ENCODE assay signal across 13 cellular contexts in the genomic region with DNA sequence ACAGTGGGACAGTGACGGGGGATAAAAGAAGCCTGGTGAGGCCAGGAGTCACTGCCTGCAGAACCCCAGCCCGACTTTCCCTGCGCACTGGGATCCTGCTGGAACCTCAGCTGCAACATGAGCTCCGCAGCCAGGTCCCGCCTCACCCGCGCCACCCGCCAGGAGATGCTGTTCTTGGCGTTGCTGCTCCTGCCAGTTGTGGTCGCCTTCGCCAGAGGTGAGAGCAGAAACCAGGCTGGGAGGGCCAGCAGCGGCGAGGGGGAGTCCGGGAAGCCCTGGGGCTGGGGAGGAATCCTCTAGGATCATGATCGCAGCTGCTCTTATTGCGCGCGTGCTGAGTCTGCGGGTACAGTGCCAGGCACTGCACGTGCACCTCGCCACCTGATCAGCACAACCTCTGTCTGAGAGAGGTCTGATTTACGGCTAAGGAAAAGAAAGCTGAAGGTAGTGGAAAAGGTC. TPM values are rescaled to one million over a fixed set of nuclear protein-coding genes. Genes with fewer than 3 reads are reported as not detected.
DNase-seq lines count a peak whose midpoint lies in the region; ATAC-seq and TF ChIP-seq lines count a peak whose summit lies in the region.
"Had no signal": no experiment of that assay in that cellular context is flagged by ENCODE, and none has a peak within 500 bp of the region (broad histone marks: within the 10 kb centered on the region; RNA-seq: fewer than 3 reads in every experiment).

A gene with protein sequence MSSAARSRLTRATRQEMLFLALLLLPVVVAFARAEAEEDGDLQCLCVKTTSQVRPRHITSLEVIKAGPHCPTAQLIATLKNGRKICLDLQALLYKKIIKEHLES (plus strand): TSS at position 51 of the 459 bp plus-strand sequence. CDS start 67 bp downstream, at position 118.

- H3K4me1 Mint-ChIP-seq in stimulated activated naive B cell treated with anti-CD40 and anti-IgM and Interleukin-4, amounts not matched to agents 10 μg/mL and 1 μg/mL and 100 μg/mL, for 72 hours, result no peaks in the 10 kb centered on the region
- H3K4me1 Mint-ChIP-seq in activated naive CD8-positive, alpha-beta T cell treated with anti-CD3 and anti-CD28 coated beads for 36 hours, result no peaks in the 10 kb centered on the region
- H3K4me1 Mint-ChIP-seq in osteocyte (ENCODE audit: unreplicated experiment), result peaks cover 43% of the 10 kb centered on the region

- CTCF ChIA-PET in IMR-90 (lab: Yijun Ruan, JAX), result no interaction called here

- intact Hi-C loops in IMR-90 (cut with micrococcal nuclease), result no loop called here

- POLR2A ChIA-PET in IMR-90 (lab: Charles Lee; ENCODE audit: unreplicated experiment), result no interaction called here

- H3K36me3 Mint-ChIP-seq in stimulated activated naive B cell treated with anti-CD40 and anti-IgM and Interleukin-4, amounts not matched to agents 10 μg/mL and 1 μg/mL and 100 μg/mL, for 72 hours, result no peaks in the 10 kb centered on the region
- no peaks in the 10 kb centered on the region for H3K36me3 Mint-ChIP-seq in activated naive CD8-positive, alpha-beta T cell treated with anti-CD3 and anti-CD28 coated beads for 36 hours
- H3K36me3 Mint-ChIP-seq in osteocyte (ENCODE audit: unreplicated experiment), result no peaks in the 10 kb centered on the region
- H3K36me3 Mint-ChIP-seq: natural killer cell treated with Interleukin-12 subunit alpha and Interleukin-12 subunit beta and Interleukin-15 and Interleukin-18, amount 100 ng/mL, for 72 hours had no signal

- no peak within 1 kb of the TSS for H3K9ac ChIP-seq in IMR-90 (ENCODE audit: low read depth, low read length)

- no peak within 1 kb of the TSS for H2BK5ac ChIP-seq in IMR-90 (ENCODE audit: low read depth, low read length, poor library complexity, severe bottlenecking)

- no peaks in the 10 kb centered on the region for H3K9me1 ChIP-seq in IMR-90 (ENCODE audit: insufficient read depth, low read length)

- no peak within 1 kb of the TSS for H3K4me3 ChIP-seq in IMR-90 (ENCODE audit: insufficient read depth, low read depth, low read length)
- peak within 1 kb of the TSS; percentile 61 for H3K4me3 ChIP-seq in coronary artery

- H3K27ac Mint-ChIP-seq in stimulated activated naive B cell treated with anti-CD40 and anti-IgM and Interleukin-4, amounts not matched to agents 10 μg/mL and 1 μg/mL and 100 μg/mL, for 72 hours, result peak within 1 kb of the TSS; percentile 9
- no peak within 1 kb of the TSS for H3K27ac Mint-ChIP-seq in activated naive CD8-positive, alpha-beta T cell treated with anti-CD3 and anti-CD28 coated beads for 36 hours
- no peak within 1 kb of the TSS for H3K27ac Mint-ChIP-seq in osteocyte (ENCODE audit: unreplicated experiment)
- H3K27ac Mint-ChIP-seq: activated CD8-positive, alpha-beta T cell treated with anti-CD3 and anti-CD28 coated beads for 36 hours; natural killer cell treated with Interleukin-12 subunit alpha and Interleukin-12 subunit beta and Interleukin-15 and Interleukin-18, amount 100 ng/mL, for 72 hours had no signal

- ATAC-seq in IMR-90 (ENCODE audit: low read depth), result peak; percentile 50
- peak in 1 of 2 donors; percentile 21 for ATAC-seq in stimulated activated naive B cell treated with anti-CD40 and anti-IgM and Interleukin-4, amounts not matched to agents 10 μg/mL and 1 μg/mL and 100 μg/mL, for 72 hours (replicated peaks)
- ATAC-seq: activated CD8-positive, alpha-beta T cell treated with anti-CD3 and anti-CD28 coated beads for 36 hours had no signal

- H3K36me3 ChIP-seq in IMR-90 (ENCODE audit: control insufficient read depth, insufficient read depth, low read length), result no peaks in the 10 kb centered on the region
- H3K36me3 ChIP-seq: heart right ventricle had no signal

- H3K56ac ChIP-seq in IMR-90 (ENCODE audit: extremely low read depth, insufficient read depth, low read length), result no peak within 1 kb of the TSS

- H2BK120ac ChIP-seq in IMR-90 (ENCODE audit: low read depth, low read length), result no peak within 1 kb of the TSS

- no peak within 1 kb of the TSS for H2BK20ac ChIP-seq in IMR-90 (ENCODE audit: low read depth, low read length)

- in situ Hi-C loops in IMR-90 (cut with MboI; ENCODE audit: low sequenced_read_pairs), result no loop called here

- no peak for TF ChIP-seq POLR2A in IMR-90 (IDR thresholded peaks at IDR 0.05; ENCODE audit: low read depth, low read length)

- H2AK9ac ChIP-seq in IMR-90 (replicated peaks; ENCODE audit: low read depth, low read length, poor library complexity), result no peak within 1 kb of the TSS

- no peak within 1 kb of the TSS for H4K8ac ChIP-seq in IMR-90 (ENCODE audit: low read depth in 2 of 2, low read length in 2 of 2)

- H3K4ac ChIP-seq in IMR-90 (ENCODE audit: low read depth, low read length), result no peak within 1 kb of the TSS

- no TSS peak for BruUV-seq in IMR-90 (replicated peaks; lab: Mats Ljungman, UMichigan)

- no peak within 1 kb of the TSS for H3K4me3 Mint-ChIP-seq in stimulated activated naive B cell treated with anti-CD40 and anti-IgM and Interleukin-4, amounts not matched to agents 10 μg/mL and 1 μg/mL and 100 μg/mL, for 72 hours
- H3K4me3 Mint-ChIP-seq in activated naive CD8-positive, alpha-beta T cell treated with anti-CD3 and anti-CD28 coated beads for 36 hours, result no peak within 1 kb of the TSS
- no peak within 1 kb of the TSS for H3K4me3 Mint-ChIP-seq in osteocyte (ENCODE audit: unreplicated experiment)
- H3K4me3 Mint-ChIP-seq: activated CD8-positive, alpha-beta T cell treated with anti-CD3 and anti-CD28 coated beads for 36 hours; natural killer cell treated with Interleukin-12 subunit alpha and Interleukin-12 subunit beta and Interleukin-15 and Interleukin-18, amount 100 ng/mL, for 72 hours had no signal

- dilution Hi-C loops in IMR-90 (cut with HindIII; ENCODE audit: low sequenced_read_pairs, unreplicated experiment), result no loop called here

- peaks cover 5 to 6% of the 10 kb centered on the region in 2 donors for H3K27me3 Mint-ChIP-seq in stimulated activated naive B cell treated with anti-CD40 and anti-IgM and Interleukin-4, amounts not matched to agents 10 μg/mL and 1 μg/mL and 100 μg/mL, for 72 hours
- peaks cover 4% of the 10 kb centered on the region for H3K27me3 Mint-ChIP-seq in activated naive CD8-positive, alpha-beta T cell treated with anti-CD3 and anti-CD28 coated beads for 36 hours
- no peaks in the 10 kb centered on the region for H3K27me3 Mint-ChIP-seq in osteocyte (ENCODE audit: unreplicated experiment)

- H3K18ac ChIP-seq in IMR-90 (ENCODE audit: low read depth, low read length), result no peak within 1 kb of the TSS

- no peak within 1 kb of the TSS for H2AFZ ChIP-seq in IMR-90 (replicated peaks; ENCODE audit: low read length, poor library complexity)

- no peak within 1 kb of the TSS for H3K23ac ChIP-seq in IMR-90 (ENCODE audit: low read depth, low read length)

- H3K9me3 Mint-ChIP-seq in stimulated activated naive B cell treated with anti-CD40 and anti-IgM and Interleukin-4, amounts not matched to agents 10 μg/mL and 1 μg/mL and 100 μg/mL, for 72 hours, result no peaks in the 10 kb centered on the region
- no peaks in the 10 kb centered on the region for H3K9me3 Mint-ChIP-seq in activated naive CD8-positive, alpha-beta T cell treated with anti-CD3 and anti-CD28 coated beads for 36 hours
- no peaks in the 10 kb centered on the region for H3K9me3 Mint-ChIP-seq in osteocyte (ENCODE audit: unreplicated experiment)
- H3K9me3 Mint-ChIP-seq: activated CD8-positive, alpha-beta T cell treated with anti-CD3 and anti-CD28 coated beads for 36 hours; natural killer cell treated with Interleukin-12 subunit alpha and Interleukin-12 subunit beta and Interleukin-15 and Interleukin-18, amount 100 ng/mL, for 72 hours had no signal

- H3K4me2 ChIP-seq in IMR-90 (ENCODE audit: low read depth, low read length), result peak within 1 kb of the TSS; percentile 44; the same call in 1 of the 2 replicates

- H2AK5ac ChIP-seq in IMR-90 (ENCODE audit: low read depth, low read length), result no peak within 1 kb of the TSS

- no peaks in the 10 kb centered on the region for H3K4me1 ChIP-seq in IMR-90 (ENCODE audit: control insufficient read depth, insufficient read depth, low read length)

- 29% methylated on average over 15 of the region's 22 CpGs; no CpG with 5 or more reads in 1 of the 2 experiments for WGBS in IMR-90 (ENCODE audit: extremely low coverage in 2 of 2, insufficient read length in 1 of 2), 2 experiments

- TF ChIP-seq CTCF in IMR-90 (conservative IDR thresholded peaks at IDR 0.05; ENCODE audit: low read depth, low read length) (no peak), coronary artery (IDR thresholded peaks at IDR 0.05) (no peak), osteocyte (IDR thresholded peaks at IDR 0.05) (no peak)

- H4K20me1 ChIP-seq in IMR-90 (ENCODE audit: insufficient read depth, low read length), result no peaks in the 10 kb centered on the region

- H3K27me3 ChIP-seq in IMR-90 (ENCODE audit: control insufficient read depth, insufficient read depth, low read length), result peaks cover 30% of the 10 kb centered on the region

- DNase-seq in IMR-90 (no peak), coronary artery (ENCODE audit: low spot score) (no peak), kidney tubule cell (ENCODE audit: low spot score) (peak; percentile 51), DMS153 (lab: John Stamatoyannopoulos, UW) (no peak), osteocyte (ENCODE audit: extremely low spot score, unreplicated experiment) (no peak), NCI-H146 treated with DMSO at 0.1 percent for 48 hours (lab: John Stamatoyannopoulos, UW; ENCODE audit: unreplicated experiment) (no peak)
- DNase-seq in stimulated activated naive B cell treated with anti-CD40 and anti-IgM and Interleukin-4, amounts not matched to agents 10 μg/mL and 1 μg/mL and 100 μg/mL, for 72 hours, result no peak
- no peak for DNase-seq in activated naive CD8-positive, alpha-beta T cell treated with anti-CD3 and anti-CD28 coated beads for 36 hours
- DNase-seq: activated CD8-positive, alpha-beta T cell treated with anti-CD3 and anti-CD28 coated beads for 36 hours; NCI-H446; SW 1271 had no signal

- H3K14ac ChIP-seq in IMR-90 (replicated peaks; ENCODE audit: low read depth, low read length), result no peak within 1 kb of the TSS; the same call in 1 of the 2 replicates

- H3K79me1 ChIP-seq in IMR-90 (ENCODE audit: low read depth in 1 of 2, low read length in 2 of 2), result no peaks in the 10 kb centered on the region

- no peak within 1 kb of the TSS for H4K91ac ChIP-seq in IMR-90 (ENCODE audit: insufficient read depth, low read depth, low read length)

- peaks cover 4% of the 10 kb centered on the region; the same call in 1 of the 2 replicates for H3K9me3 ChIP-seq in IMR-90 (ENCODE audit: control insufficient read depth, insufficient read depth, low read length)

- H2BK15ac ChIP-seq in IMR-90 (ENCODE audit: low read depth, low read length), result no peak within 1 kb of the TSS

- H3K27ac ChIP-seq in IMR-90 (ENCODE audit: insufficient read depth, low read length) (no peak within 1 kb of the TSS), coronary artery (no peak within 1 kb of the TSS)
- H3K27ac ChIP-seq: heart right ventricle had no signal

- TF ChIP-seq RAD21 in IMR-90 (IDR thresholded peaks at IDR 0.05; ENCODE audit: low read length), result no peak

- no peak within 1 kb of the TSS for H4K5ac ChIP-seq in IMR-90 (ENCODE audit: low read depth, low read length)

RNA-seq across cellular contexts. Expression of the gene that starts here (rescaled TPM):
- total RNA-seq in IMR-90 (2012; rRNA removed), result not detected in 2 replicates
- not detected in 2 replicates for polyA plus RNA-seq in IMR-90 (2012; rRNA removed)
- not detected in 2 replicates for polyA plus RNA-seq in IMR-90 (2012; cell fraction: cytosol; rRNA removed)
- polyA plus RNA-seq in IMR-90 (2012; cell fraction: nucleus; rRNA removed; ENCODE audit: low replicate concordance), result not detected in 2 replicates
- total RNA-seq in activated naive CD8-positive, alpha-beta T cell treated with anti-CD3 and anti-CD28 coated beads for 36 hours, result not detected
- 0.78 TPM in 1 of 2 replicates, not detected in the other for total RNA-seq in osteocyte
- total RNA-seq: activated CD8-positive, alpha-beta T cell treated with anti-CD3 and anti-CD28 coated beads for 36 hours; heart right ventricle; natural killer cell treated with Interleukin-12 subunit alpha and Interleukin-12 subunit beta and Interleukin-15 and Interleukin-18, amount 100 ng/mL, for 72 hours had no signal
- polyA plus RNA-seq: heart right ventricle had no signal

Comparison
In these comparisons a context has a peak if more than half of its experiments do, and no peak if none do; other contexts are left out.
1. Peak in ATAC-seq and H3K4me2 ChIP-seq in IMR-90; RNA of the gene not detected or under 1 TPM.